1 cellular context compared by ENCODE assay signal in genomic region chr11:66568124-66568916, GRCh38.
TF ChIP-seq lines count a peak whose summit lies in the region.

Gene CTSF (minus strand): TSS chr11:66568606. CDS start chr11:66568486, 120 bp downstream.

TF ChIP-seq in SK-N-SH, 30 proteins besides CTCF, POLR2A, EP300 and RAD21 (continued from another document):
- peak; percentile 28 for TF ChIP-seq CHD2 (IDR thresholded peaks at IDR 0.05; ENCODE audit: low read length, partially characterized antibody)
- no peak for TF ChIP-seq FOSL2 (IDR thresholded peaks at IDR 0.05; ENCODE audit: borderline replicate concordance, low read depth)
- TF ChIP-seq ELF1 (IDR thresholded peaks at IDR 0.05): no peak
- TF ChIP-seq USF2 (IDR thresholded peaks at IDR 0.05; ENCODE audit: borderline replicate concordance, low read depth, low read length): peak; percentile 49
